In genomic region chr9:90801507-90802289, GRCh38 we compare ENCODE assay signal across 8 cellular contexts. TPM values are rescaled to one million over a fixed set of nuclear protein-coding genes. Genes with fewer than 3 reads are reported as not detected.
A peak's percentile ranks its signal among the peaks of the same experiment; 100 is the strongest.
DNase-seq lines count a peak whose midpoint lies in the region; ATAC-seq and TF ChIP-seq lines count a peak whose summit lies in the region.

Gene SYK, plus strand, starts transcription at chr9:90801819. Its CDS starts 42,080 bp downstream, at chr9:90843899.

- H3K36me3 Mint-ChIP-seq in T-helper 17 cell (ENCODE audit: low read depth) (no peaks in the 10 kb centered on the region), progenitor cell of endocrine pancreas (ENCODE audit: insufficient read depth) (no peaks in the 10 kb centered on the region)

- peak; percentile 46 for ATAC-seq in GM19438 (IDR thresholded peaks at IDR 0.05; ENCODE audit: low read depth, unreplicated experiment)
- ATAC-seq in T-helper 17 cell: peak; percentile 73
- ATAC-seq in GM18520 (IDR thresholded peaks at IDR 0.05; ENCODE audit: unreplicated experiment): no peak

- TF ChIP-seq CTCF in cardiac muscle cell (IDR thresholded peaks at IDR 0.05; ENCODE audit: low read depth, low read length) (no peak), progenitor cell of endocrine pancreas (IDR thresholded peaks at IDR 0.05; ENCODE audit: unreplicated experiment) (no peak)

- peak within 1 kb of the TSS; percentile 31 for H3K4me3 ChIP-seq in cardiac muscle cell

- H3K27ac Mint-ChIP-seq in T-helper 17 cell: no peak within 1 kb of the TSS
- H3K27ac Mint-ChIP-seq in progenitor cell of endocrine pancreas: peak within 1 kb of the TSS; percentile 94

- H3K27me3 Mint-ChIP-seq in T-helper 17 cell (peaks cover 88% of the 10 kb centered on the region), progenitor cell of endocrine pancreas (peaks cover 72% of the 10 kb centered on the region)

- H3K9me3 ChIP-seq in T-helper 17 cell (ENCODE audit: control insufficient read depth, low read length, poor library complexity, severe bottlenecking): no peaks in the 10 kb centered on the region
- H3K9me3 ChIP-seq in cardiac muscle cell (ENCODE audit: low read depth): no peaks in the 10 kb centered on the region

- peak within 1 kb of the TSS; percentile 67 for H3K4me3 Mint-ChIP-seq in T-helper 17 cell
- peak within 1 kb of the TSS; percentile 85 for H3K4me3 Mint-ChIP-seq in progenitor cell of endocrine pancreas (ENCODE audit: low read depth)

- H3K27ac ChIP-seq in cardiac muscle cell: no peak within 1 kb of the TSS

- peaks cover 87% of the 10 kb centered on the region for H3K27me3 ChIP-seq in cardiac muscle cell

- no peak for TF ChIP-seq EP300 in Ishikawa (IDR thresholded peaks at IDR 0.05; ENCODE audit: borderline replicate concordance)

- H3K4me1 ChIP-seq in cardiac muscle cell (ENCODE audit: low read depth): no peaks in the 10 kb centered on the region

- H3K4me1 Mint-ChIP-seq in T-helper 17 cell (peaks cover 7% of the 10 kb centered on the region), progenitor cell of endocrine pancreas (ENCODE audit: low read depth) (no peaks in the 10 kb centered on the region)

- TF ChIP-seq RAD21 in Ishikawa (IDR thresholded peaks at IDR 0.05; ENCODE audit: low read depth): no peak

- DNase-seq in DMS79 treated with DMSO at 0.1 percent for 48 hours (lab: John Stamatoyannopoulos, UW): peak; percentile 22
- no peak for DNase-seq in T-helper 17 cell
- DNase-seq in cardiac muscle cell (ENCODE audit: low read depth in 1 of 2, low spot score in 1 of 2): peak in 1 of 2 donors; percentile 34
- peak; percentile 34 for DNase-seq in progenitor cell of endocrine pancreas (ENCODE audit: low spot score, unreplicated experiment)
- DNase-seq in central memory CD4-positive, alpha-beta T cell: no peak

- no peaks in the 10 kb centered on the region for H3K9me3 Mint-ChIP-seq in progenitor cell of endocrine pancreas (ENCODE audit: low read depth)

- no peaks in the 10 kb centered on the region for H3K36me3 ChIP-seq in cardiac muscle cell

TF ChIP-seq in Ishikawa, 13 proteins besides CTCF, POLR2A, EP300 and RAD21:
- TF ChIP-seq NFIC (IDR thresholded peaks at IDR 0.05): 0 out of 2 replicates have a peak, but pooled peaks have one; percentile 12
- TF ChIP-seq YY1 (IDR thresholded peaks at IDR 0.05; ENCODE audit: low read depth): peak; percentile 32; the same call in 1 of the 2 replicates
- TF ChIP-seq FOXM1 (IDR thresholded peaks at IDR 0.05; ENCODE audit: borderline replicate concordance, low read depth): no peak
- TF ChIP-seq TEAD4 (IDR thresholded peaks at IDR 0.05): no peak
- TF ChIP-seq CREB1 (IDR thresholded peaks at IDR 0.05; ENCODE audit: low read depth): no peak
- TF ChIP-seq CEBPB (IDR thresholded peaks at IDR 0.05): no peak
- TF ChIP-seq MAX (IDR thresholded peaks at IDR 0.05): peak; percentile 49
- 0 out of 2 replicates have a peak, but pooled peaks have one; percentile 43 for TF ChIP-seq TCF12 (IDR thresholded peaks at IDR 0.05; ENCODE audit: low read depth)
- no peak for TF ChIP-seq REST (IDR thresholded peaks at IDR 0.05; ENCODE audit: low read depth)
- peak; percentile 59 for TF ChIP-seq TAF1 (IDR thresholded peaks at IDR 0.05; ENCODE audit: low read depth)

RNA-seq across cellular contexts. Expression of gene SYK, which starts in this region (rescaled TPM):
- total RNA-seq in T-helper 17 cell (1 to 10 TPM; 5.0 to 7.7 TPM), cardiac muscle cell (not detected in 2 replicates), progenitor cell of endocrine pancreas (7.4 and 9.6 TPM in 2 replicates)
- polyA plus RNA-seq in cardiac muscle cell: 0.04 TPM in 1 of 2 replicates, not detected in the other

Comparison
In these comparisons a context has a peak if more than half of its experiments do, and no peak if none do; other contexts are left out.
1. DNase-seq: peak in DMS79 treated with DMSO at 0.1 percent for 48 hours (single experiment) and progenitor cell of endocrine pancreas (single experiment); none in T-helper 17 cell (0 of 3) and central memory CD4-positive, alpha-beta T cell (single experiment).